ENCODE assay signal across 1 cellular context in the genomic region with DNA sequence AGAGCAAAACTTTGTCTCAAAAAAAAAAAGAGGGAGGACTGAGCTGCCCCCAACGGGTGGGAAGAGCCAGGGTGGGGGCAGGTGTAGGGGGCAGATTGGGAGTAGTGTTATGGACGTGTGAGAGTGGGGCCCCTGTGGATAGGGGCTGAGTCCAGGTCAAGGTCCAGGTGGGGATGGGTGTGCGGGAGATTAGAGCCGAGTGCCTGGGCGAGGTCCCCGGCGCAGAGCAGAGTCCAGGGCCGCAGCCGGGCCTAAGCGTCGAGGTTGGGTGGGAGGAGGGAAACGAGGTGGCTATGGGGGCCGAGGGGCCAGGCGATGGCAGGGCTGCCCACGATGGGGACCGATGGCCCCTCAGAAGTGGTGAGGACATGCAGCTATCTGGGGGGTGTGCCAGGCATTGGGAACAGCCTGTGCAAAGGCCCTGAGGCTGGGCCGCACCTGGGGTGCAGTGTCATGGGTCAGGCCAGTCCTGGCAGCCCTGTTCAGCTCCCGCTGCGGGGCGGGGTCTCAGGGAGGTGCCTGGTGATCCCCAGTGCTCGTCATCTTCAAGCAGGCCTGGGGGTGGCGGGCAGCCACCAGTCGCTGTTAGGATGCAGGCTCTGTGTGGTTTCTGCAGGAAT.
A peak's percentile ranks its signal among the peaks of the same experiment; 100 is the strongest.
TF ChIP-seq lines count a peak whose summit lies in the region.

No MANE protein-coding gene starts in this region.

TF ChIP-seq in HepG2, 621 proteins besides CTCF, POLR2A, EP300 and RAD21 (continued from another document and continues in another):
- TF ChIP-seq, protein P1, sequence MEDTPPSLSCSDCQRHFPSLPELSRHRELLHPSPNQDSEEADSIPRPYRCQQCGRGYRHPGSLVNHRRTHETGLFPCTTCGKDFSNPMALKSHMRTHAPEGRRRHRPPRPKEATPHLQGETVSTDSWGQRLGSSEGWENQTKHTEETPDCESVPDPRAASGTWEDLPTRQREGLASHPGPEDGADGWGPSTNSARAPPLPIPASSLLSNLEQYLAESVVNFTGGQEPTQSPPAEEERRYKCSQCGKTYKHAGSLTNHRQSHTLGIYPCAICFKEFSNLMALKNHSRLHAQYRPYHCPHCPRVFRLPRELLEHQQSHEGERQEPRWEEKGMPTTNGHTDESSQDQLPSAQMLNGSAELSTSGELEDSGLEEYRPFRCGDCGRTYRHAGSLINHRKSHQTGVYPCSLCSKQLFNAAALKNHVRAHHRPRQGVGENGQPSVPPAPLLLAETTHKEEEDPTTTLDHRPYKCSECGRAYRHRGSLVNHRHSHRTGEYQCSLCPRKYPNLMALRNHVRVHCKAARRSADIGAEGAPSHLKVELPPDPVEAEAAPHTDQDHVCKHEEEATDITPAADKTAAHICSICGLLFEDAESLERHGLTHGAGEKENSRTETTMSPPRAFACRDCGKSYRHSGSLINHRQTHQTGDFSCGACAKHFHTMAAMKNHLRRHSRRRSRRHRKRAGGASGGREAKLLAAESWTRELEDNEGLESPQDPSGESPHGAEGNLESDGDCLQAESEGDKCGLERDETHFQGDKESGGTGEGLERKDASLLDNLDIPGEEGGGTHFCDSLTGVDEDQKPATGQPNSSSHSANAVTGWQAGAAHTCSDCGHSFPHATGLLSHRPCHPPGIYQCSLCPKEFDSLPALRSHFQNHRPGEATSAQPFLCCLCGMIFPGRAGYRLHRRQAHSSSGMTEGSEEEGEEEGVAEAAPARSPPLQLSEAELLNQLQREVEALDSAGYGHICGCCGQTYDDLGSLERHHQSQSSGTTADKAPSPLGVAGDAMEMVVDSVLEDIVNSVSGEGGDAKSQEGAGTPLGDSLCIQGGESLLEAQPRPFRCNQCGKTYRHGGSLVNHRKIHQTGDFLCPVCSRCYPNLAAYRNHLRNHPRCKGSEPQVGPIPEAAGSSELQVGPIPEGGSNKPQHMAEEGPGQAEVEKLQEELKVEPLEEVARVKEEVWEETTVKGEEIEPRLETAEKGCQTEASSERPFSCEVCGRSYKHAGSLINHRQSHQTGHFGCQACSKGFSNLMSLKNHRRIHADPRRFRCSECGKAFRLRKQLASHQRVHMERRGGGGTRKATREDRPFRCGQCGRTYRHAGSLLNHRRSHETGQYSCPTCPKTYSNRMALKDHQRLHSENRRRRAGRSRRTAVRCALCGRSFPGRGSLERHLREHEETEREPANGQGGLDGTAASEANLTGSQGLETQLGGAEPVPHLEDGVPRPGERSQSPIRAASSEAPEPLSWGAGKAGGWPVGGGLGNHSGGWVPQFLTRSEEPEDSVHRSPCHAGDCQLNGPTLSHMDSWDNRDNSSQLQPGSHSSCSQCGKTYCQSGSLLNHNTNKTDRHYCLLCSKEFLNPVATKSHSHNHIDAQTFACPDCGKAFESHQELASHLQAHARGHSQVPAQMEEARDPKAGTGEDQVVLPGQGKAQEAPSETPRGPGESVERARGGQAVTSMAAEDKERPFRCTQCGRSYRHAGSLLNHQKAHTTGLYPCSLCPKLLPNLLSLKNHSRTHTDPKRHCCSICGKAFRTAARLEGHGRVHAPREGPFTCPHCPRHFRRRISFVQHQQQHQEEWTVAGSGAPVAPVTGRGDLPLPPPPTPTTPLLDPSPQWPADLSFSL (CRISPR knock-in tag; IDR thresholded peaks at IDR 0.05) = no peak
- TF ChIP-seq RELA (CRISPR knock-in tag; IDR thresholded peaks at IDR 0.05) (no peak), TSC22D2 (CRISPR knock-in tag; IDR thresholded peaks at IDR 0.05; ENCODE audit: borderline replicate concordance) (no peak), ZNF10 (CRISPR knock-in tag; IDR thresholded peaks at IDR 0.05; ENCODE audit: borderline replicate concordance, low read depth) (no peak), NFYB (CRISPR knock-in tag; IDR thresholded peaks at IDR 0.05) (no peak), KDM3A (CRISPR knock-in tag; IDR thresholded peaks at IDR 0.05; ENCODE audit: low read depth) (peak; percentile 80; the same call in 1 of the 2 replicates), ZFAT (CRISPR knock-in tag; conservative IDR thresholded peaks at IDR 0.05) (no peak), HNRNPLL (IDR thresholded peaks at IDR 0.05; ENCODE audit: low read depth, low read length, poor library complexity, severe bottlenecking) (no peak), GZF1 (CRISPR knock-in tag; IDR thresholded peaks at IDR 0.05) (no peak), ZFY (CRISPR knock-in tag; IDR thresholded peaks at IDR 0.05) (peak; percentile 83), XBP1 (CRISPR knock-in tag; IDR thresholded peaks at IDR 0.05) (no peak), ZNF121 (CRISPR knock-in tag; IDR thresholded peaks at IDR 0.05) (peak; percentile 82), MYC (CRISPR knock-in tag; IDR thresholded peaks at IDR 0.05; ENCODE audit: borderline replicate concordance) (peak; percentile 82; the same call in 1 of the 2 replicates), ZNF232 (CRISPR knock-in tag; IDR thresholded peaks at IDR 0.05; ENCODE audit: borderline replicate concordance) (peak; percentile 81; the same call in 1 of the 2 replicates), HNF4A (CRISPR knock-in tag; IDR thresholded peaks at IDR 0.05) (peak; percentile 100), ZNF652 (CRISPR knock-in tag; IDR thresholded peaks at IDR 0.05; ENCODE audit: borderline replicate concordance, low read depth) (peak; percentile 11; the same call in 1 of the 2 replicates), ZFP90 (CRISPR knock-in tag; IDR thresholded peaks at IDR 0.05; ENCODE audit: borderline replicate concordance) (no peak; the same call in 1 of the 2 replicates), ARHGAP35 (CRISPR knock-in tag; IDR thresholded peaks at IDR 0.05; ENCODE audit: borderline replicate concordance) (0 out of 2 replicates have a peak, but pooled peaks have one; percentile 67), ZFYVE20 (CRISPR knock-in tag; IDR thresholded peaks at IDR 0.05; ENCODE audit: borderline replicate concordance, low read depth) (no peak), ZFP36L2 (CRISPR knock-in tag; IDR thresholded peaks at IDR 0.05) (no peak), NPAS2 (CRISPR knock-in tag; IDR thresholded peaks at IDR 0.05; ENCODE audit: borderline replicate concordance) (no peak), ZNF564 (CRISPR knock-in tag; IDR thresholded peaks at IDR 0.05) (peak; percentile 83), ZBTB42 (CRISPR knock-in tag; IDR thresholded peaks at IDR 0.05) (0 out of 2 replicates have a peak, but pooled peaks have one; percentile 80), TP53 (CRISPR knock-in tag; conservative IDR thresholded peaks at IDR 0.05) (no peak), KAT7 (CRISPR knock-in tag; IDR thresholded peaks at IDR 0.05; ENCODE audit: borderline replicate concordance) (no peak), MBD4 (IDR thresholded peaks at IDR 0.05; ENCODE audit: borderline replicate concordance, low read length) (no peak)
- TF ChIP-seq, protein P2, sequence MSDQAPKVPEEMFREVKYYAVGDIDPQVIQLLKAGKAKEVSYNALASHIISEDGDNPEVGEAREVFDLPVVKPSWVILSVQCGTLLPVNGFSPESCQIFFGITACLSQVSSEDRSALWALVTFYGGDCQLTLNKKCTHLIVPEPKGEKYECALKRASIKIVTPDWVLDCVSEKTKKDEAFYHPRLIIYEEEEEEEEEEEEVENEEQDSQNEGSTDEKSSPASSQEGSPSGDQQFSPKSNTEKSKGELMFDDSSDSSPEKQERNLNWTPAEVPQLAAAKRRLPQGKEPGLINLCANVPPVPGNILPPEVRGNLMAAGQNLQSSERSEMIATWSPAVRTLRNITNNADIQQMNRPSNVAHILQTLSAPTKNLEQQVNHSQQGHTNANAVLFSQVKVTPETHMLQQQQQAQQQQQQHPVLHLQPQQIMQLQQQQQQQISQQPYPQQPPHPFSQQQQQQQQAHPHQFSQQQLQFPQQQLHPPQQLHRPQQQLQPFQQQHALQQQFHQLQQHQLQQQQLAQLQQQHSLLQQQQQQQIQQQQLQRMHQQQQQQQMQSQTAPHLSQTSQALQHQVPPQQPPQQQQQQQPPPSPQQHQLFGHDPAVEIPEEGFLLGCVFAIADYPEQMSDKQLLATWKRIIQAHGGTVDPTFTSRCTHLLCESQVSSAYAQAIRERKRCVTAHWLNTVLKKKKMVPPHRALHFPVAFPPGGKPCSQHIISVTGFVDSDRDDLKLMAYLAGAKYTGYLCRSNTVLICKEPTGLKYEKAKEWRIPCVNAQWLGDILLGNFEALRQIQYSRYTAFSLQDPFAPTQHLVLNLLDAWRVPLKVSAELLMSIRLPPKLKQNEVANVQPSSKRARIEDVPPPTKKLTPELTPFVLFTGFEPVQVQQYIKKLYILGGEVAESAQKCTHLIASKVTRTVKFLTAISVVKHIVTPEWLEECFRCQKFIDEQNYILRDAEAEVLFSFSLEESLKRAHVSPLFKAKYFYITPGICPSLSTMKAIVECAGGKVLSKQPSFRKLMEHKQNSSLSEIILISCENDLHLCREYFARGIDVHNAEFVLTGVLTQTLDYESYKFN (CRISPR knock-in tag; conservative IDR thresholded peaks at IDR 0.05) = peak; percentile 100
- TF ChIP-seq, protein P3, sequence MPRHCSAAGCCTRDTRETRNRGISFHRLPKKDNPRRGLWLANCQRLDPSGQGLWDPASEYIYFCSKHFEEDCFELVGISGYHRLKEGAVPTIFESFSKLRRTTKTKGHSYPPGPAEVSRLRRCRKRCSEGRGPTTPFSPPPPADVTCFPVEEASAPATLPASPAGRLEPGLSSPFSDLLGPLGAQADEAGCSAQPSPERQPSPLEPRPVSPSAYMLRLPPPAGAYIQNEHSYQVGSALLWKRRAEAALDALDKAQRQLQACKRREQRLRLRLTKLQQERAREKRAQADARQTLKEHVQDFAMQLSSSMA (CRISPR knock-in tag; IDR thresholded peaks at IDR 0.05) = no peak
- TF ChIP-seq, protein P4, sequence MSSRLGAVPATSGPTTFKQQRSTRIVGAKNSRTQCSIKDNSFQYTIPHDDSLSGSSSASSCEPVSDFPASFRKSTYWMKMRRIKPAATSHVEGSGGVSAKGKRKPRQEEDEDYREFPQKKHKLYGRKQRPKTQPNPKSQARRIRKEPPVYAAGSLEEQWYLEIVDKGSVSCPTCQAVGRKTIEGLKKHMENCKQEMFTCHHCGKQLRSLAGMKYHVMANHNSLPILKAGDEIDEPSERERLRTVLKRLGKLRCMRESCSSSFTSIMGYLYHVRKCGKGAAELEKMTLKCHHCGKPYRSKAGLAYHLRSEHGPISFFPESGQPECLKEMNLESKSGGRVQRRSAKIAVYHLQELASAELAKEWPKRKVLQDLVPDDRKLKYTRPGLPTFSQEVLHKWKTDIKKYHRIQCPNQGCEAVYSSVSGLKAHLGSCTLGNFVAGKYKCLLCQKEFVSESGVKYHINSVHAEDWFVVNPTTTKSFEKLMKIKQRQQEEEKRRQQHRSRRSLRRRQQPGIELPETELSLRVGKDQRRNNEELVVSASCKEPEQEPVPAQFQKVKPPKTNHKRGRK (CRISPR knock-in tag; IDR thresholded peaks at IDR 0.05) = no peak
- TF ChIP-seq, protein P5, sequence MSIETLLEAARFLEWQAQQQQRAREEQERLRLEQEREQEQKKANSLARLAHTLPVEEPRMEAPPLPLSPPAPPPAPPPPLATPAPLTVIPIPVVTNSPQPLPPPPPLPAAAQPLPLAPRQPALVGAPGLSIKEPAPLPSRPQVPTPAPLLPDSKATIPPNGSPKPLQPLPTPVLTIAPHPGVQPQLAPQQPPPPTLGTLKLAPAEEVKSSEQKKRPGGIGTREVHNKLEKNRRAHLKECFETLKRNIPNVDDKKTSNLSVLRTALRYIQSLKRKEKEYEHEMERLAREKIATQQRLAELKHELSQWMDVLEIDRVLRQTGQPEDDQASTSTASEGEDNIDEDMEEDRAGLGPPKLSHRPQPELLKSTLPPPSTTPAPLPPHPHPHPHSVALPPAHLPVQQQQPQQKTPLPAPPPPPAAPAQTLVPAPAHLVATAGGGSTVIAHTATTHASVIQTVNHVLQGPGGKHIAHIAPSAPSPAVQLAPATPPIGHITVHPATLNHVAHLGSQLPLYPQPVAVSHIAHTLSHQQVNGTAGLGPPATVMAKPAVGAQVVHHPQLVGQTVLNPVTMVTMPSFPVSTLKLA (IDR thresholded peaks at IDR 0.05) = peak; percentile 39; the same call in 1 of the 2 replicates
- TF ChIP-seq, protein P6, sequence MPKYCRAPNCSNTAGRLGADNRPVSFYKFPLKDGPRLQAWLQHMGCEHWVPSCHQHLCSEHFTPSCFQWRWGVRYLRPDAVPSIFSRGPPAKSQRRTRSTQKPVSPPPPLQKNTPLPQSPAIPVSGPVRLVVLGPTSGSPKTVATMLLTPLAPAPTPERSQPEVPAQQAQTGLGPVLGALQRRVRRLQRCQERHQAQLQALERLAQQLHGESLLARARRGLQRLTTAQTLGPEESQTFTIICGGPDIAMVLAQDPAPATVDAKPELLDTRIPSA (CRISPR knock-in tag; IDR thresholded peaks at IDR 0.05; ENCODE audit: borderline replicate concordance) = no peak
- TF ChIP-seq, protein P7, sequence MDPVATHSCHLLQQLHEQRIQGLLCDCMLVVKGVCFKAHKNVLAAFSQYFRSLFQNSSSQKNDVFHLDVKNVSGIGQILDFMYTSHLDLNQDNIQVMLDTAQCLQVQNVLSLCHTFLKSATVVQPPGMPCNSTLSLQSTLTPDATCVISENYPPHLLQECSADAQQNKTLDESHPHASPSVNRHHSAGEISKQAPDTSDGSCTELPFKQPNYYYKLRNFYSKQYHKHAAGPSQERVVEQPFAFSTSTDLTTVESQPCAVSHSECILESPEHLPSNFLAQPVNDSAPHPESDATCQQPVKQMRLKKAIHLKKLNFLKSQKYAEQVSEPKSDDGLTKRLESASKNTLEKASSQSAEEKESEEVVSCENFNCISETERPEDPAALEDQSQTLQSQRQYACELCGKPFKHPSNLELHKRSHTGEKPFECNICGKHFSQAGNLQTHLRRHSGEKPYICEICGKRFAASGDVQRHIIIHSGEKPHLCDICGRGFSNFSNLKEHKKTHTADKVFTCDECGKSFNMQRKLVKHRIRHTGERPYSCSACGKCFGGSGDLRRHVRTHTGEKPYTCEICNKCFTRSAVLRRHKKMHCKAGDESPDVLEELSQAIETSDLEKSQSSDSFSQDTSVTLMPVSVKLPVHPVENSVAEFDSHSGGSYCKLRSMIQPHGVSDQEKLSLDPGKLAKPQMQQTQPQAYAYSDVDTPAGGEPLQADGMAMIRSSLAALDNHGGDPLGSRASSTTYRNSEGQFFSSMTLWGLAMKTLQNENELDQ (CRISPR knock-in tag; IDR thresholded peaks at IDR 0.05; ENCODE audit: borderline replicate concordance) = no peak
- TF ChIP-seq, protein P8, sequence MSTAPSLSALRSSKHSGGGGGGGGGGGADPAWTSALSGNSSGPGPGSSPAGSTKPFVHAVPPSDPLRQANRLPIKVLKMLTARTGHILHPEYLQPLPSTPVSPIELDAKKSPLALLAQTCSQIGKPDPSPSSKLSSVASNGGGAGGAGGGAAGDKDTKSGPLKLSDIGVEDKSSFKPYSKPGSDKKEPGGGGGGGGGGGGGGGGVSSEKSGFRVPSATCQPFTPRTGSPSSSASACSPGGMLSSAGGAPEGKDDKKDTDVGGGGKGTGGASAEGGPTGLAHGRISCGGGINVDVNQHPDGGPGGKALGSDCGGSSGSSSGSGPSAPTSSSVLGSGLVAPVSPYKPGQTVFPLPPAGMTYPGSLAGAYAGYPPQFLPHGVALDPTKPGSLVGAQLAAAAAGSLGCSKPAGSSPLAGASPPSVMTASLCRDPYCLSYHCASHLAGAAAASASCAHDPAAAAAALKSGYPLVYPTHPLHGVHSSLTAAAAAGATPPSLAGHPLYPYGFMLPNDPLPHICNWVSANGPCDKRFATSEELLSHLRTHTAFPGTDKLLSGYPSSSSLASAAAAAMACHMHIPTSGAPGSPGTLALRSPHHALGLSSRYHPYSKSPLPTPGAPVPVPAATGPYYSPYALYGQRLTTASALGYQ (CRISPR knock-in tag; IDR thresholded peaks at IDR 0.05) = peak; percentile 73; the same call in 1 of the 2 replicates
- TF ChIP-seq, protein P9, sequence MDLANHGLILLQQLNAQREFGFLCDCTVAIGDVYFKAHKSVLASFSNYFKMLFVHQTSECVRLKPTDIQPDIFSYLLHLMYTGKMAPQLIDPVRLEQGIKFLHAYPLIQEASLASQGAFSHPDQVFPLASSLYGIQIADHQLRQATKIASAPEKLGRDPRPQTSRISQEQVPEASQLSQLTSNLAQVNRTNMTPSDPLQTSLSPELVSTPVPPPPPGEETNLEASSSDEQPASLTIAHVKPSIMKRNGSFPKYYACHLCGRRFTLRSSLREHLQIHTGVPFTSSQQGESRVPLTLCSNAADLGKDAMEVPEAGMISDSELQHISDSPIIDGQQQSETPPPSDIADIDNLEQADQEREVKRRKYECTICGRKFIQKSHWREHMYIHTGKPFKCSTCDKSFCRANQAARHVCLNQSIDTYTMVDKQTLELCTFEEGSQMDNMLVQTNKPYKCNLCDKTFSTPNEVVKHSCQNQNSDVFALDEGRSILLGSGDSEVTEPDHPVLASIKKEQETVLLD (CRISPR knock-in tag; IDR thresholded peaks at IDR 0.05; ENCODE audit: low read depth) = no peak
